ENCODE assay signal across 36 cellular contexts in the genomic region with DNA sequence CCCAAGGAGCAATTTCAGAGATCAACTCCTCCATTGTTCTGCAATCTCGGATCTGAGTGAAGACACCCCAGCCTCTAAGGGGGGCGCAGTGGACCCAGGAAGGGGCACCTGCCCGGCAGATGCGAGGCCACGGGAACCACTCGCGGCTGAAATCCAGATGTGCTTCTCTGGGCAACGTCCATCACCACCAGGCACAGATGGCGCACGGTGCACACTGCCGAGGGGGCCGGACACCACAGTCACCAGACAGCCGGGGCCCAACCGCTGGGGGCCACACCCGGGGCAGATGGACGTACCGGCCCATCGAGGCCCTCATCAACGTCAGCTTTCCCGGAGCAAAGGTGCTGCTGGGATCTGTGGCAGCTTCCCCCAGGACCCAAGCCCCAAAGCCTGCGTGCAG. TPM values are rescaled to one million over a fixed set of nuclear protein-coding genes. Genes with fewer than 3 reads are reported as not detected.
"Had no signal": no experiment of that assay in that cellular context is flagged by ENCODE, and none has a peak within 500 bp of the region (broad histone marks: within the 10 kb centered on the region; RNA-seq: fewer than 3 reads in every experiment).

No MANE protein-coding gene starts in this region.

- ATAC-seq: activated CD8-positive, alpha-beta T cell treated with anti-CD3 and anti-CD28 coated beads for 36 hours; activated naive CD4-positive, alpha-beta T cell treated with anti-CD3 and anti-CD28 coated beads, Interleukin-2, amount 50 U/mL, for 72 hours; activated T-cell treated with anti-CD3 and anti-CD28 coated beads, Interleukin-2, amount 50 U/mL, for 4 hours; activated T-cell treated with anti-CD3 and anti-CD28 coated beads, Interleukin-2, amount 50 U/mL, for 72 hours; activated T-helper 17 cell treated with anti-CD3 and anti-CD28 coated beads, Interleukin-2, amount 50 U/mL, for 72 hours; body of pancreas had no signal

- H3K9me3 ChIP-seq: adrenal gland, body of pancreas, breast epithelium had no signal

- H3K27me3 ChIP-seq: body of pancreas had no signal

- H3K27ac ChIP-seq: adrenal gland, body of pancreas, brain microvascular endothelial cell, breast epithelium, VCaP had no signal

- FAIRE-seq: astrocyte, TTC549 had no signal

- H3K4me3 ChIP-seq: adrenal gland, body of pancreas, breast epithelium had no signal

- H3K4me1 ChIP-seq: adrenal gland, body of pancreas, breast epithelium had no signal

- H3K36me3 ChIP-seq: adrenal gland, brain microvascular endothelial cell, breast epithelium had no signal

- DNase-seq: activated B cell treated with CpG ODN at 0.5 μM for 24 hours; activated CD4-positive, alpha-beta memory T cell treated with anti-CD3 and anti-CD28 coated beads for 36 hours; activated CD4-positive, alpha-beta T cell treated with anti-CD3 and anti-CD28 coated beads for 4 hours; activated CD4-positive, alpha-beta T cell treated with anti-CD3 and anti-CD28 coated beads, Interleukin-2, amount 10 ng/mL, durations not matched to agents 24 days and 14 days; activated CD4-positive, alpha-beta T cell treated with anti-CD3 and anti-CD28 coated beads, Interleukin-2, amount 50 U/mL, for 1 hour; activated CD4-positive, alpha-beta T cell treated with anti-CD3 and anti-CD28 coated beads, Interleukin-2, amount 50 U/mL, for 4 hours; activated CD4-positive, CD25-positive, alpha-beta regulatory T cell treated with anti-CD3 and anti-CD28 coated beads, Interleukin-2, amount 50 U/mL, for 72 hours; activated CD8-positive, alpha-beta memory T cell treated with anti-CD3 and anti-CD28 coated beads, Interleukin-2, amount 50 U/mL, for 4 hours; activated CD8-positive, alpha-beta T cell treated with anti-CD3 and anti-CD28 coated beads for 36 hours; activated effector memory CD4-positive, alpha-beta T cell treated with anti-CD3 and anti-CD28 coated beads, Interleukin-2, amount 50 U/mL, for 16 hours; activated gamma-delta T cell treated with Interleukin-2 at 50 U/mL for 16 hours; activated naive CD4-positive, alpha-beta T cell; activated naive CD4-positive, alpha-beta T cell treated with anti-CD3 and anti-CD28 coated beads for 36 hours; activated naive CD4-positive, alpha-beta T cell treated with anti-CD3 and anti-CD28 coated beads, Interleukin-2, amount 50 U/mL, for 16 hours; activated naive CD8-positive, alpha-beta T cell treated with anti-CD3 and anti-CD28 coated beads for 36 hours; activated T-cell treated with anti-CD3 and anti-CD28 coated beads for 4 hours; activated T-cell treated with anti-CD3 and anti-CD28 coated beads, Interleukin-2, amount 50 U/mL, for 1 hour; activated T-cell treated with anti-CD3 and anti-CD28 coated beads, Interleukin-2, amount 50 U/mL, for 4 hours; activated T-cell treated with anti-CD3 and anti-CD28 coated beads, Interleukin-2, amount 50 U/mL, for 72 hours; amniotic stem cell; aorta; body of pancreas; brain microvascular endothelial cell; central memory CD4-positive, alpha-beta T cell; T-helper 2 cell; T-helper 9 cell had no signal

RNA-seq across cellular contexts. Expression of a gene that starts 16.9 kb away (rescaled TPM):
- total RNA-seq: activated B cell treated with CpG ODN at 0.5 μM for 24 hours; activated CD4-positive, alpha-beta memory T cell treated with anti-CD3 and anti-CD28 coated beads for 36 hours; activated CD4-positive, alpha-beta T cell treated with anti-CD3 and anti-CD28 coated beads, Interleukin-2, amount 10 ng/mL, durations not matched to agents 24 days and 14 days; activated CD8-positive, alpha-beta memory T cell treated with anti-CD3 and anti-CD28 coated beads for 36 hours; activated CD8-positive, alpha-beta T cell treated with anti-CD3 and anti-CD28 coated beads for 36 hours; activated naive CD4-positive, alpha-beta T cell treated with anti-CD3 and anti-CD28 coated beads for 36 hours; activated naive CD4-positive, alpha-beta T cell treated with anti-CD3 and anti-CD28 coated beads, Interleukin-2, amount 50 U/mL, for 72 hours; activated naive CD8-positive, alpha-beta T cell treated with anti-CD3 and anti-CD28 coated beads for 36 hours; activated T-cell treated with anti-CD3 and anti-CD28 coated beads, Interleukin-2, amount 50 U/mL, for 4 hours; activated T-cell treated with anti-CD3 and anti-CD28 coated beads, Interleukin-2, amount 50 U/mL, for 72 hours; activated T-helper 1 cell treated with anti-CD3 and anti-CD28 coated beads, Interleukin-12 subunit alpha, Interleukin-12 subunit beta, Interleukin-2, Interleukin-4 antibody, amounts not matched to agents 30 ng/mL and 10 ng/mL and 1 ng/mL, durations not matched to agents 14 hours and 24 hours and 36 hours; activated T-helper 17 cell treated with anti-CD3 and anti-CD28 coated beads, Interleukin-2, amount 50 U/mL, for 72 hours; aorta; astrocyte; chondrocyte had no signal
